In the genomic region with DNA sequence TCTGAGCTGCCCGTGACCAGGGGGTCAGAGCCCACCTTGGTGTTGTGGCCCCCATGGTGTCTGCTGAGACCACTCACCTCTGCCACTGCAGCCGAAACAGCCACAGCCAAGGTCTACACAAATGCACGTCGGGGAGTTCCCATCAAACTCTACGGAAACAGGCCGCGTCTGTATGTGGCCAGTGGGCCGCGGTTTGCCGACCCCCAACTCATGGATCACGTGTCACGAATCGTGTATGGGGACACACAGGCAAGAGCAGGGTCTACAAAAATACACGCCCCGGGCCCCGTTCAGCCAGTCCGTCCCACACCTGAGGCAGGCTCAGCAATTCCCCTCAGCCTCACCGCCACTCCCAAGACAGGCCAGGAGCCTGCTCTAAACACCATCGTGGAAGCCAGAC, we compare ENCODE assay signal across 10 cellular contexts.
"Had no signal": no experiment of that assay in that cellular context is flagged by ENCODE, and none has a peak within 500 bp of the region (broad histone marks: within the 10 kb centered on the region; RNA-seq: fewer than 3 reads in every experiment).

No MANE protein-coding gene starts in this region.

- H3K4me2 ChIP-seq: GM23338 had no signal

- H2AFZ ChIP-seq: GM23248, GM23338 had no signal

- H3K27ac ChIP-seq: GM23248 had no signal

- H3K27ac Mint-ChIP-seq: GM23338, H9, HFFc6 had no signal

- H3K4me3 ChIP-seq: GM23248, GM23338, HAP-1 had no signal

- FAIRE-seq: H1, H54 had no signal

- H3K9me3 ChIP-seq: HAP-1 had no signal

- H3K36me3 ChIP-seq: HAP-1 had no signal

- H3K4me1 ChIP-seq: HAP-1 had no signal

- H3K4me3 Mint-ChIP-seq: GM23338, H9, HFFc6 had no signal

- H3K4me1 Mint-ChIP-seq: GM23338, H9 had no signal

- DNase-seq: GM23248, GOT3, H7, H9, HCEC 1CT, HFFc6 had no signal

- H3K9ac ChIP-seq: GM23248 had no signal
